In genomic region chr1:18010408-18010807, GRCh38 we compare ENCODE assay signal across 22 cellular contexts.
"Had no signal": no experiment of that assay in that cellular context is flagged by ENCODE, and none has a peak within 500 bp of the region (broad histone marks: within the 10 kb centered on the region; RNA-seq: fewer than 3 reads in every experiment).

No MANE protein-coding gene starts in this region.

- H3K4me1 Mint-ChIP-seq: stimulated activated memory B cell treated with anti-CD40 and anti-IgM and Interleukin-4, amounts not matched to agents 10 μg/mL and 1 μg/mL and 100 μg/mL, for 72 hours had no signal

- H3K9me3 ChIP-seq: heart left ventricle, mucosa of descending colon, neutrophil, thoracic aorta, transverse colon had no signal

- H3K9me3 Mint-ChIP-seq: stimulated activated memory B cell treated with anti-CD40 and anti-IgM and Interleukin-4, amounts not matched to agents 10 μg/mL and 1 μg/mL and 100 μg/mL, for 72 hours; stimulated activated naive CD8-positive, alpha-beta T cell treated with anti-CD3 and anti-CD28 coated beads, Interleukin-15, Interleukin-2, amounts not matched to agents 100 ng/mL and 50 ng/mL, for 24 hours had no signal

- H3K27ac Mint-ChIP-seq: naive thymus-derived CD8-positive, alpha-beta T cell; stimulated activated memory B cell treated with anti-CD40 and anti-IgM and Interleukin-4, amounts not matched to agents 10 μg/mL and 1 μg/mL and 100 μg/mL, for 72 hours; stimulated activated naive CD8-positive, alpha-beta T cell treated with anti-CD3 and anti-CD28 coated beads, Interleukin-15, Interleukin-2, amounts not matched to agents 100 ng/mL and 50 ng/mL, for 24 hours had no signal

- H3K4me3 Mint-ChIP-seq: naive thymus-derived CD8-positive, alpha-beta T cell; stimulated activated memory B cell treated with anti-CD40 and anti-IgM and Interleukin-4, amounts not matched to agents 10 μg/mL and 1 μg/mL and 100 μg/mL, for 72 hours; stimulated activated naive CD8-positive, alpha-beta T cell treated with anti-CD3 and anti-CD28 coated beads, Interleukin-15, Interleukin-2, amounts not matched to agents 100 ng/mL and 50 ng/mL, for 24 hours had no signal

- DNase-seq: effector memory CD4-positive, alpha-beta T cell; heart left ventricle; hippocampal formation; kidney glomerular epithelial cell; mammary epithelial cell; mucosa of descending colon; naive thymus-derived CD8-positive, alpha-beta T cell; posterior cingulate gyrus; spleen; stimulated activated CD4-positive, alpha-beta T cell treated with anti-CD3 and anti-CD28 coated beads, Interleukin-15, amount 100 ng/mL, for 24 hours; stimulated activated CD4-positive, alpha-beta T cell treated with anti-CD3 and anti-CD28 coated beads, Interleukin-1b, Interleukin-23, amount 100 ng/mL, for 48 hours; stimulated activated CD4-positive, alpha-beta T cell treated with anti-CD3 and anti-CD28 coated beads, Interleukin-4, amount 100 ng/mL, for 24 hours; transverse colon had no signal

- H3K4me3 ChIP-seq: heart left ventricle, mucosa of descending colon, spleen, thoracic aorta, transverse colon had no signal

- ATAC-seq: esophagus mucosa; heart left ventricle; mucosa of descending colon; naive thymus-derived CD8-positive, alpha-beta T cell; sciatic nerve; stimulated activated memory B cell treated with anti-CD40 and anti-IgM and Interleukin-4, amounts not matched to agents 10 μg/mL and 1 μg/mL and 100 μg/mL, for 72 hours had no signal

- H3K36me3 Mint-ChIP-seq: naive thymus-derived CD8-positive, alpha-beta T cell; stimulated activated memory B cell treated with anti-CD40 and anti-IgM and Interleukin-4, amounts not matched to agents 10 μg/mL and 1 μg/mL and 100 μg/mL, for 72 hours had no signal

- H3K36me3 ChIP-seq: heart left ventricle, neutrophil, spleen, thoracic aorta, transverse colon had no signal

- H3K4me1 ChIP-seq: heart left ventricle, spleen, transverse colon had no signal

- FAIRE-seq: endometrium, frontal cortex, islet of Langerhans had no signal

- H3K27ac ChIP-seq: heart left ventricle, neutrophil, spleen, thoracic aorta, transverse colon had no signal
